1 cellular context compared by ENCODE assay signal in genomic region chr20:37316775-37317170, GRCh38.
TF ChIP-seq lines count a peak whose summit lies in the region.

No MANE protein-coding gene starts in this region.

TF ChIP-seq in HCT116, 20 proteins besides CTCF, POLR2A, EP300 and RAD21 (continued from another document):
- TF ChIP-seq REST (IDR thresholded peaks at IDR 0.05; ENCODE audit: low read depth) (no peak), SP1 (IDR thresholded peaks at IDR 0.05; ENCODE audit: low read depth) (no peak), ELF1 (IDR thresholded peaks at IDR 0.05; ENCODE audit: borderline replicate concordance, low read depth) (no peak), ATF3 (IDR thresholded peaks at IDR 0.05) (no peak), TCF7L2 (IDR thresholded peaks at IDR 0.05; ENCODE audit: borderline replicate concordance, extremely low read depth, insufficient read depth, insufficient read length) (no peak), ZBTB33 (IDR thresholded peaks at IDR 0.05; ENCODE audit: extremely low read depth, insufficient replicate concordance, low read length) (no peak)
